In genomic region chr5:131230406-131230805, GRCh38 we compare ENCODE assay signal across 1 cellular context.
A peak's percentile ranks its signal among the peaks of the same experiment; 100 is the strongest.
TF ChIP-seq lines count a peak whose summit lies in the region.

No MANE protein-coding gene starts in this region.

TF ChIP-seq in H1, 55 proteins besides CTCF, POLR2A, EP300 and RAD21:
- TF ChIP-seq CHD7 (IDR thresholded peaks at IDR 0.05; ENCODE audit: insufficient replicate concordance, low read length): no peak
- TF ChIP-seq TAF1 (IDR thresholded peaks at IDR 0.05; ENCODE audit: low read depth, low read length): peak; percentile 51; the same call in 1 of the 2 replicates
- TF ChIP-seq YY1 (IDR thresholded peaks at IDR 0.05; ENCODE audit: low read depth, low read length): peak; percentile 75; the same call in 1 of the 2 replicates
- peak; percentile 71 for TF ChIP-seq SIX5 (IDR thresholded peaks at IDR 0.05; ENCODE audit: low read depth, low read length)
- TF ChIP-seq MAFK (IDR thresholded peaks at IDR 0.05; ENCODE audit: low read depth, low read length): no peak
- TF ChIP-seq TEAD4 (IDR thresholded peaks at IDR 0.05; ENCODE audit: low read depth, low read length): no peak
